26 cellular contexts compared by ENCODE assay signal in genomic region chr14:103875010-103875409, GRCh38. TPM values are rescaled to one million over a fixed set of nuclear protein-coding genes. Genes with fewer than 3 reads are reported as not detected.
DNase-seq lines count a peak whose midpoint lies in the region; ATAC-seq, FAIRE-seq and TF ChIP-seq lines count a peak whose summit lies in the region.
"Had no signal": no experiment of that assay in that cellular context is flagged by ENCODE, and none has a peak within 500 bp of the region (broad histone marks: within the 10 kb centered on the region; RNA-seq: fewer than 3 reads in every experiment).

No MANE protein-coding gene starts in this region.

- peaks cover 90% of the 10 kb centered on the region for H3K4me1 ChIP-seq in BLaER1
- peaks cover 47 to 89% (median 79%) of the 10 kb centered on the region in 10 experiments for H3K4me1 ChIP-seq in BLaER1 treated with 17β-estradiol and CSF1 and Interleukin-3, amounts not matched to agents 10 nM and 100 nM
- no peaks in the 10 kb centered on the region for H3K4me1 ChIP-seq in breast epithelium

- intact Hi-C loops in breast epithelium (cut with DNase I; ENCODE audit: low total_unique reads): no loop called here

- H3K4me3 ChIP-seq in BLaER1 (0 out of 2 replicates have a peak overlapping the region, but pooled peaks have one; percentile 7), breast epithelium (no peak overlapping the region)
- no peak overlapping the region for H3K4me3 ChIP-seq in BLaER1 treated with 17β-estradiol and CSF1 and Interleukin-3, amounts not matched to agents 10 nM and 100 nM
- H3K4me3 ChIP-seq: GM23338 had no signal

- H3K4me2 ChIP-seq in BLaER1: peak overlapping the region; percentile 65
- peak overlapping the region; percentile 31 to 99 (median 94); a peak in 20 of 22 replicates for H3K4me2 ChIP-seq in BLaER1 treated with 17β-estradiol and CSF1 and Interleukin-3, amounts not matched to agents 10 nM and 100 nM
- H3K4me2 ChIP-seq: GM23338, KMS-11 had no signal

- H3K9me3 ChIP-seq in BLaER1 (no peaks in the 10 kb centered on the region), breast epithelium (no peaks in the 10 kb centered on the region)
- H3K9me3 ChIP-seq in BLaER1 treated with 17β-estradiol and CSF1 and Interleukin-3, amounts not matched to agents 10 nM and 100 nM (replicated peaks in 1 of 11): no peaks in the 10 kb centered on the region

- DNase-seq in NCI-H69 (lab: John Stamatoyannopoulos, UW): peak; percentile 25
- no peak for DNase-seq in endothelial cell (ENCODE audit: low spot score)
- no peak for DNase-seq in breast epithelium (ENCODE audit: low spot score in 2 of 2)
- no peak for DNase-seq in urothelium cell line (ENCODE audit: low spot score)
- DNase-seq: CD8-positive, alpha-beta memory T cell; DMS79 treated with DMSO at 0.1 percent for 48 hours; HCEC 1CT; NCI-H1092; NCI-H1417 treated with DMSO at 0.1 percent for 48 hours; NCI-H1694 treated with DMSO at 0.1 percent for 48 hours; NCI-H2081; NCI-H2227 treated with DMSO at 0.1 percent for 48 hours; NCI-H526 treated with DMSO at 0.1 percent for 48 hours; SHP77 treated with DMSO at 0.1 percent for 48 hours had no signal

- H3K27ac ChIP-seq in BLaER1 (no peak overlapping the region), breast epithelium (no peak overlapping the region)
- no peak overlapping the region for H3K27ac ChIP-seq in BLaER1 treated with 17β-estradiol and CSF1 and Interleukin-3, amounts not matched to agents 10 nM and 100 nM
- H3K27ac ChIP-seq: KMS-11, RWPE1 had no signal

- H4K20me1 ChIP-seq in BLaER1: no peaks in the 10 kb centered on the region
- H4K20me1 ChIP-seq in BLaER1 treated with 17β-estradiol and CSF1 and Interleukin-3, amounts not matched to agents 10 nM and 100 nM: no peaks in the 10 kb centered on the region

- peaks cover 20% of the 10 kb centered on the region for H3K4me1 Mint-ChIP-seq in endothelial cell (ENCODE audit: unreplicated experiment)

- no peak overlapping the region for H3K27ac Mint-ChIP-seq in endothelial cell (ENCODE audit: unreplicated experiment)
- H3K27ac Mint-ChIP-seq: CD14-positive monocyte, GM23338 had no signal

- no peaks in the 10 kb centered on the region for H3K36me3 Mint-ChIP-seq in endothelial cell (ENCODE audit: low read depth, unreplicated experiment)
- H3K36me3 Mint-ChIP-seq: CD14-positive monocyte had no signal

- ATAC-seq in GM18498 (IDR thresholded peaks at IDR 0.05; ENCODE audit: unreplicated experiment): no peak
- ATAC-seq: GM23338, Panc1 had no signal

- TF ChIP-seq POLR2A in breast epithelium (IDR thresholded peaks at IDR 0.05): no peak

- no peak for TF ChIP-seq CTCF in endothelial cell (IDR thresholded peaks at IDR 0.05; ENCODE audit: unreplicated experiment)
- no peak for TF ChIP-seq CTCF in breast epithelium (IDR thresholded peaks at IDR 0.05)

- FAIRE-seq in urothelium cell line (lab: Jason Lieb, UNC): no peak
- FAIRE-seq: HTR-8/SVneo had no signal

- H3K9me3 Mint-ChIP-seq in endothelial cell (ENCODE audit: unreplicated experiment): no peaks in the 10 kb centered on the region
- H3K9me3 Mint-ChIP-seq: CD8-positive, alpha-beta memory T cell; GM23338 had no signal

- H3K27me3 Mint-ChIP-seq in endothelial cell (ENCODE audit: unreplicated experiment): peaks cover 2% of the 10 kb centered on the region
- H3K27me3 Mint-ChIP-seq: CD8-positive, alpha-beta memory T cell had no signal

- no peak overlapping the region for H3K9ac ChIP-seq in BLaER1
- H3K9ac ChIP-seq in BLaER1 treated with 17β-estradiol and CSF1 and Interleukin-3, amounts not matched to agents 10 nM and 100 nM: no peak overlapping the region
- H3K9ac ChIP-seq: KMS-11 had no signal

- H3K27me3 ChIP-seq in BLaER1 (no peaks in the 10 kb centered on the region), breast epithelium (no peaks in the 10 kb centered on the region)
- no peaks in the 10 kb centered on the region for H3K27me3 ChIP-seq in BLaER1 treated with 17β-estradiol and CSF1 and Interleukin-3, amounts not matched to agents 10 nM and 100 nM

- H3K36me3 ChIP-seq in BLaER1: no peaks in the 10 kb centered on the region
- no peaks in the 10 kb centered on the region for H3K36me3 ChIP-seq in BLaER1 treated with 17β-estradiol and CSF1 and Interleukin-3, amounts not matched to agents 10 nM and 100 nM
- H3K36me3 ChIP-seq in breast epithelium: no peaks in the 10 kb centered on the region

- H3K4me3 Mint-ChIP-seq in endothelial cell (ENCODE audit: unreplicated experiment): peak overlapping the region; percentile 76
- H3K4me3 Mint-ChIP-seq: GM23338 had no signal

RNA-seq across cellular contexts. Expression of gene PPP1R13B, which starts 27.6 kb away (rescaled TPM):
- total RNA-seq in endothelial cell (ENCODE audit: unreplicated experiment): 63.9 TPM
- 10 to 100 TPM in 2 of 3 donors, 1 to 10 TPM in 1; 6.4 to 21.8 (median 18.4) TPM for total RNA-seq in breast epithelium

RNA-seq across cellular contexts. Expression of gene TDRD9, which starts 53.2 kb away (rescaled TPM):
- total RNA-seq in endothelial cell (ENCODE audit: unreplicated experiment) (not detected), breast epithelium (1 to 10 TPM in 2 of 3 donors, under 1 TPM in 1; 0.96 to 4.0 (median 2.9) TPM)
- total RNA-seq: A673; GM23338; NCI-H460; T-helper 1 cell treated with Interleukin-12 subunit alpha and Interleukin-12 subunit beta and Interleukin-4 antibody, amounts not matched to agents 30 ng/mL and 1 ng/mL, for 36 hours had no signal
